In genomic region chr10:131786756-131787605, GRCh38 we compare ENCODE assay signal across 8 cellular contexts.
A peak's percentile ranks its signal among the peaks of the same experiment; 100 is the strongest.
DNase-seq lines count a peak whose midpoint lies in the region; ATAC-seq and TF ChIP-seq lines count a peak whose summit lies in the region.

No MANE protein-coding gene starts in this region.

- WGBS in esophagus muscularis mucosa, result 48% methylated on average over 13 of the region's 13 CpGs
- WGBS in prostate gland, result 44% methylated on average over 13 of the region's 13 CpGs

- intact Hi-C loops in Caco-2 (cut with micrococcal nuclease; ENCODE audit: unreplicated experiment), result loop anchor here (5.0 to 10.0 kb wide), 2 partner anchors 40 to 92 kb away; no protein-coding TSS in a partner anchor
- intact Hi-C loops in esophagus muscularis mucosa (cut with DNase I), result loop anchor here (5.0 kb wide), 1 partner anchor 335 kb away; no protein-coding TSS in a partner anchor
- intact Hi-C loops in prostate gland (cut with DNase I), result loop anchor here (2.0 kb wide), 1 partner anchor 1596 kb away; no protein-coding TSS in a partner anchor

- ATAC-seq in stimulated activated naive B cell treated with anti-CD40 and anti-IgM and Interleukin-4, amounts not matched to agents 10 μg/mL and 1 μg/mL and 100 μg/mL, for 72 hours (replicated peaks), result no peak

- no peak overlapping the region for H3K4me3 Mint-ChIP-seq in Caco-2 (ENCODE audit: unreplicated experiment)
- no peak overlapping the region for H3K4me3 Mint-ChIP-seq in stimulated activated naive B cell treated with anti-CD40 and anti-IgM and Interleukin-4, amounts not matched to agents 10 μg/mL and 1 μg/mL and 100 μg/mL, for 72 hours

- no peak overlapping the region for H3K4me3 ChIP-seq in Caco-2 (ENCODE audit: low read depth, low read length)
- no peak overlapping the region for H3K4me3 ChIP-seq in HFF-Myc (replicated peaks; ENCODE audit: low read depth, low read length)
- no peak overlapping the region for H3K4me3 ChIP-seq in esophagus muscularis mucosa
- no peak overlapping the region for H3K4me3 ChIP-seq in prostate gland

- no peaks in the 10 kb centered on the region for H3K36me3 Mint-ChIP-seq in Caco-2 (ENCODE audit: insufficient read depth, unreplicated experiment)
- H3K36me3 Mint-ChIP-seq in stimulated activated naive B cell treated with anti-CD40 and anti-IgM and Interleukin-4, amounts not matched to agents 10 μg/mL and 1 μg/mL and 100 μg/mL, for 72 hours, result peaks cover 3 to 4% of the 10 kb centered on the region in 2 donors

- BruUV-seq in Caco-2 (replicated peaks; lab: Mats Ljungman, UMichigan), result no TSS peak

- no peaks in the 10 kb centered on the region for H3K4me1 Mint-ChIP-seq in Caco-2 (ENCODE audit: low read depth, unreplicated experiment)
- H3K4me1 Mint-ChIP-seq in stimulated activated naive B cell treated with anti-CD40 and anti-IgM and Interleukin-4, amounts not matched to agents 10 μg/mL and 1 μg/mL and 100 μg/mL, for 72 hours, result peaks cover 2 to 3% of the 10 kb centered on the region in 2 donors

- no peak overlapping the region for H3K27ac Mint-ChIP-seq in Caco-2 (ENCODE audit: unreplicated experiment)
- no peak overlapping the region for H3K27ac Mint-ChIP-seq in stimulated activated naive B cell treated with anti-CD40 and anti-IgM and Interleukin-4, amounts not matched to agents 10 μg/mL and 1 μg/mL and 100 μg/mL, for 72 hours

- TF ChIP-seq CTCF in Caco-2 (IDR thresholded peaks at IDR 0.05; ENCODE audit: insufficient read depth in 1 of 2, low read depth in 1 of 2, low read length in 1 of 2, severe bottlenecking in 1 of 2, unreplicated experiment in 1 of 2) (peak; percentile 60 to 79), HFF-Myc (IDR thresholded peaks at IDR 0.05; ENCODE audit: low read depth, low read length, missing control alignments) (peak; percentile 49), esophagus muscularis mucosa (IDR thresholded peaks at IDR 0.05) (peak; percentile 51 to 76 (median 74)), prostate gland (IDR thresholded peaks at IDR 0.05) (peak; percentile 63 to 81 (median 68))

- no peaks in the 10 kb centered on the region for H3K27me3 Mint-ChIP-seq in Caco-2 (ENCODE audit: insufficient read depth, unreplicated experiment)
- peaks cover 22 to 23% of the 10 kb centered on the region in 2 donors for H3K27me3 Mint-ChIP-seq in stimulated activated naive B cell treated with anti-CD40 and anti-IgM and Interleukin-4, amounts not matched to agents 10 μg/mL and 1 μg/mL and 100 μg/mL, for 72 hours

- CTCF ChIA-PET in Caco-2 (lab: Charles Lee), result interaction anchor here (0.5 to 1.2 kb wide), 4 partner anchors 38 to 1061 kb away, joined by 3 to 4 read pairs (median 4); no protein-coding TSS in a partner anchor

- no peak for TF ChIP-seq EP300 in esophagus muscularis mucosa (IDR thresholded peaks at IDR 0.05)

- DNase-seq in Caco-2 (peak in 1 of 2 experiments; percentile 41), HFF-Myc (ENCODE audit: extremely low read depth, low read depth) (no peak), T-helper 9 cell (peak; percentile 9), esophagus muscularis mucosa (ENCODE audit: extremely low spot score) (no peak), prostate gland (ENCODE audit: low spot score) (peak; percentile 22), T1000 (lab: John Stamatoyannopoulos, UW) (no peak), NCI-H1694 (lab: John Stamatoyannopoulos, UW) (no peak)
- no peak for DNase-seq in stimulated activated naive B cell treated with anti-CD40 and anti-IgM and Interleukin-4, amounts not matched to agents 10 μg/mL and 1 μg/mL and 100 μg/mL, for 72 hours

- H3K9me3 ChIP-seq in Caco-2, result peaks cover 4% of the 10 kb centered on the region; the same call in 1 of the 2 replicates
- no peaks in the 10 kb centered on the region for H3K9me3 ChIP-seq in esophagus muscularis mucosa
- H3K9me3 ChIP-seq in prostate gland, result no peaks in the 10 kb centered on the region

- H3K9me3 Mint-ChIP-seq in Caco-2 (ENCODE audit: unreplicated experiment), result peaks cover 23% of the 10 kb centered on the region
- H3K9me3 Mint-ChIP-seq in stimulated activated naive B cell treated with anti-CD40 and anti-IgM and Interleukin-4, amounts not matched to agents 10 μg/mL and 1 μg/mL and 100 μg/mL, for 72 hours, result peaks cover 11 to 13% of the 10 kb centered on the region in 2 donors

- H3K27ac ChIP-seq in esophagus muscularis mucosa (replicated peaks in 1 of 4), result no peak overlapping the region
- no peak overlapping the region for H3K27ac ChIP-seq in prostate gland

- H3K27me3 ChIP-seq in Caco-2 (replicated peaks; ENCODE audit: control insufficient read depth, insufficient read depth, low read length) (no peaks in the 10 kb centered on the region), esophagus muscularis mucosa (peaks cover 0 to 25% (median 0%) of the 10 kb centered on the region in 4 donors), prostate gland (replicated peaks; ENCODE audit: insufficient read depth) (no peaks in the 10 kb centered on the region)

- POLR2A ChIA-PET in Caco-2 (lab: Charles Lee), result no interaction called here

- no peaks in the 10 kb centered on the region for H3K4me1 ChIP-seq in Caco-2
- no peaks in the 10 kb centered on the region for H3K4me1 ChIP-seq in esophagus muscularis mucosa
- no peaks in the 10 kb centered on the region for H3K4me1 ChIP-seq in prostate gland (replicated peaks)

- TF ChIP-seq POLR2A in esophagus muscularis mucosa (IDR thresholded peaks at IDR 0.05; ENCODE audit: low read depth), result no peak
- TF ChIP-seq POLR2A in prostate gland (IDR thresholded peaks at IDR 0.05), result no peak

- H3K36me3 ChIP-seq in Caco-2 (ENCODE audit: control insufficient read depth, insufficient read depth, low read length), result no peaks in the 10 kb centered on the region
- no peaks in the 10 kb centered on the region for H3K36me3 ChIP-seq in esophagus muscularis mucosa
- H3K36me3 ChIP-seq in prostate gland, result no peaks in the 10 kb centered on the region

Comparison
In these comparisons a context has a peak if more than half of its experiments do, and no peak if none do; other contexts are left out.
1. DNase-seq: peak in T-helper 9 cell (single experiment) and prostate gland (single experiment); none in HFF-Myc (single experiment), esophagus muscularis mucosa (single experiment), stimulated activated naive B cell treated with anti-CD40 and anti-IgM and Interleukin-4, amounts not matched to agents 10 μg/mL and 1 μg/mL and 100 μg/mL, for 72 hours (single experiment), T1000 (single experiment) and NCI-H1694 (single experiment).
2. Peak in every context shown above with its lines, with median percentiles within 50 percentile points of each other: CTCF ChIP-seq.